ENCODE assay signal across 1 cellular context in the genomic region with DNA sequence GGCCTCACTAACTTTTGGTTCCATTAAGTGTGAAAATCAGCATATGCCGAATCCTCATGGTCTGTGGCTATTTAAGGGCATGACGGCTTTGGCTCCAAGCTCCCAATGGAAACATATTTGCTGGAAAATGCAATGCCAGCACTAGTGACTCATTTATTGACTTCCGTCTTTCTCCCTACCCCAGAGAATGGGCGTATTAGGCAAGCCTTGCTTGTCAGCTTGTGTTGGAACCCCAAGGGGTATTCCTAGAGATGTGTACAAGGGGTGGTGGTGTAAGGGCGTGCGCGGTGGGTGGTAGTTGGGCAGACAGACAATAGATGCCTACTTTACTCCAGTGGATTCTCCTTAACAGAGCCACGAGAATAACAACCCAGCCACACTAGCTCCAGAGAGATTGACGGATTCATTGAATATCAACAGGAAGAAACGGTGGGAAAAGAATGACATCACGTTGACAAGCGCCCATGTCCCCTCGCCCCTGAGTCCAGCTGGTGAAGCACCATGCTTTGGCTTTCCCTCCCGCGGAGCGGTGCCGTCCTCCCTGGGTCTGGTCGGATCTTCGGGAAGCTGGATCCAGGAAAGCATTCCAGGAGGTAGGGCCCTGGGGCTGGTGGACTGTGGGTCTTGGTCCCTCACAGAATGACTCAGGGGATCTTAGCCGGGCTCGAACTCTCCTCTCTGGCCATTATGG.
TF ChIP-seq lines count a peak whose summit lies in the region.

No MANE protein-coding gene starts in this region.

TF ChIP-seq in HepG2, 621 proteins besides CTCF, POLR2A, EP300 and RAD21:
- TF ChIP-seq BCL6 (CRISPR knock-in tag; IDR thresholded peaks at IDR 0.05) = no peak
- 0 out of 2 replicates have a peak, but pooled peaks have one; percentile 29 for TF ChIP-seq MAFF (IDR thresholded peaks at IDR 0.05; ENCODE audit: low read depth, low read length)
- no peak for TF ChIP-seq GATAD2A (CRISPR knock-in tag; IDR thresholded peaks at IDR 0.05)
- TF ChIP-seq GABPA (IDR thresholded peaks at IDR 0.05; ENCODE audit: low read depth, low read length) = no peak
- 0 out of 2 replicates have a peak, but pooled peaks have one; percentile 16 for TF ChIP-seq GABPA (CRISPR knock-in tag; IDR thresholded peaks at IDR 0.05; ENCODE audit: low read depth)
- TF ChIP-seq FOSL2 (CRISPR knock-in tag; IDR thresholded peaks at IDR 0.05) = peak; percentile 53
- TF ChIP-seq MAFK (conservative IDR thresholded peaks at IDR 0.05 in 1 of 2, IDR thresholded peaks at IDR 0.05 in 1 of 2; ENCODE audit: low read length in 2 of 2) = peak; percentile 30 to 34; a peak in 2 of 4 replicates
